1 cellular context compared by ENCODE assay signal in genomic region chr18:39389800-39390379, GRCh38.
TF ChIP-seq lines count a peak whose summit lies in the region.

No MANE protein-coding gene starts in this region.

TF ChIP-seq in WTC11, 78 proteins besides CTCF, POLR2A, EP300 and RAD21 (continued from another document):
- TF ChIP-seq, protein P1, sequence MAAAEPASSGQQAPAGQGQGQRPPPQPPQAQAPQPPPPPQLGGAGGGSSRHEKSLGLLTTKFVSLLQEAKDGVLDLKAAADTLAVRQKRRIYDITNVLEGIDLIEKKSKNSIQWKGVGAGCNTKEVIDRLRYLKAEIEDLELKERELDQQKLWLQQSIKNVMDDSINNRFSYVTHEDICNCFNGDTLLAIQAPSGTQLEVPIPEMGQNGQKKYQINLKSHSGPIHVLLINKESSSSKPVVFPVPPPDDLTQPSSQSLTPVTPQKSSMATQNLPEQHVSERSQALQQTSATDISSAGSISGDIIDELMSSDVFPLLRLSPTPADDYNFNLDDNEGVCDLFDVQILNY (CRISPR knock-in tag; IDR thresholded peaks at IDR 0.05), result no peak
- TF ChIP-seq MYBL2 (CRISPR knock-in tag; IDR thresholded peaks at IDR 0.05) (no peak), NFATC4 (CRISPR knock-in tag; IDR thresholded peaks at IDR 0.05) (no peak), ZNF512 (CRISPR knock-in tag; IDR thresholded peaks at IDR 0.05; ENCODE audit: borderline replicate concordance) (no peak)
- TF ChIP-seq, protein P2, sequence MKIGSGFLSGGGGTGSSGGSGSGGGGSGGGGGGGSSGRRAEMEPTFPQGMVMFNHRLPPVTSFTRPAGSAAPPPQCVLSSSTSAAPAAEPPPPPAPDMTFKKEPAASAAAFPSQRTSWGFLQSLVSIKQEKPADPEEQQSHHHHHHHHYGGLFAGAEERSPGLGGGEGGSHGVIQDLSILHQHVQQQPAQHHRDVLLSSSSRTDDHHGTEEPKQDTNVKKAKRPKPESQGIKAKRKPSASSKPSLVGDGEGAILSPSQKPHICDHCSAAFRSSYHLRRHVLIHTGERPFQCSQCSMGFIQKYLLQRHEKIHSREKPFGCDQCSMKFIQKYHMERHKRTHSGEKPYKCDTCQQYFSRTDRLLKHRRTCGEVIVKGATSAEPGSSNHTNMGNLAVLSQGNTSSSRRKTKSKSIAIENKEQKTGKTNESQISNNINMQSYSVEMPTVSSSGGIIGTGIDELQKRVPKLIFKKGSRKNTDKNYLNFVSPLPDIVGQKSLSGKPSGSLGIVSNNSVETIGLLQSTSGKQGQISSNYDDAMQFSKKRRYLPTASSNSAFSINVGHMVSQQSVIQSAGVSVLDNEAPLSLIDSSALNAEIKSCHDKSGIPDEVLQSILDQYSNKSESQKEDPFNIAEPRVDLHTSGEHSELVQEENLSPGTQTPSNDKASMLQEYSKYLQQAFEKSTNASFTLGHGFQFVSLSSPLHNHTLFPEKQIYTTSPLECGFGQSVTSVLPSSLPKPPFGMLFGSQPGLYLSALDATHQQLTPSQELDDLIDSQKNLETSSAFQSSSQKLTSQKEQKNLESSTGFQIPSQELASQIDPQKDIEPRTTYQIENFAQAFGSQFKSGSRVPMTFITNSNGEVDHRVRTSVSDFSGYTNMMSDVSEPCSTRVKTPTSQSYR (CRISPR knock-in tag; IDR thresholded peaks at IDR 0.05), result no peak
